ENCODE assay signal across 1 cellular context in genomic region chr2:206443735-206444527, GRCh38.
TF ChIP-seq lines count a peak whose summit lies in the region.

No MANE protein-coding gene starts in this region.

TF ChIP-seq in HepG2, 621 proteins besides CTCF, POLR2A, EP300 and RAD21:
- TF ChIP-seq UBTF (CRISPR knock-in tag; IDR thresholded peaks at IDR 0.05) (peak; percentile 73; the same call in 1 of the 2 replicates), PLSCR1 (CRISPR knock-in tag; IDR thresholded peaks at IDR 0.05; ENCODE audit: borderline replicate concordance) (no peak), FIP1L1 (IDR thresholded peaks at IDR 0.05; ENCODE audit: borderline replicate concordance, insufficient read depth, low read depth, low read length) (no peak), ATF5 (CRISPR knock-in tag; IDR thresholded peaks at IDR 0.05; ENCODE audit: low read depth) (no peak), HES4 (CRISPR knock-in tag; IDR thresholded peaks at IDR 0.05; ENCODE audit: borderline replicate concordance) (no peak), PATZ1 (CRISPR knock-in tag; IDR thresholded peaks at IDR 0.05) (0 out of 2 replicates have a peak, but pooled peaks have one; percentile 19), ZNF335 (CRISPR knock-in tag; IDR thresholded peaks at IDR 0.05) (no peak), XRCC5 (optimal IDR thresholded peaks at IDR 0.05; ENCODE audit: low read length) (peak; percentile 19), E2F5 (CRISPR knock-in tag; conservative IDR thresholded peaks at IDR 0.05) (no peak), ZNF569 (CRISPR knock-in tag; IDR thresholded peaks at IDR 0.05; ENCODE audit: borderline replicate concordance) (no peak), GATAD1 (CRISPR knock-in tag; IDR thresholded peaks at IDR 0.05) (no peak), TGIF2 (CRISPR knock-in tag; IDR thresholded peaks at IDR 0.05) (no peak), HBP1 (CRISPR knock-in tag; IDR thresholded peaks at IDR 0.05; ENCODE audit: low read depth) (no peak), NFE2L1 (CRISPR knock-in tag; IDR thresholded peaks at IDR 0.05; ENCODE audit: borderline replicate concordance) (no peak), ZMYM2 (CRISPR knock-in tag; IDR thresholded peaks at IDR 0.05) (no peak), SP4 (CRISPR knock-in tag; IDR thresholded peaks at IDR 0.05) (no peak), ZNF687 (CRISPR knock-in tag; IDR thresholded peaks at IDR 0.05) (peak; percentile 32; the same call in 1 of the 2 replicates), ATF1 (CRISPR knock-in tag; IDR thresholded peaks at IDR 0.05) (no peak), ZNF557 (CRISPR knock-in tag; IDR thresholded peaks at IDR 0.05) (no peak), SMARCC2 (IDR thresholded peaks at IDR 0.05) (no peak), ZBTB7A (CRISPR knock-in tag; IDR thresholded peaks at IDR 0.05) (no peak), HNRNPK (IDR thresholded peaks at IDR 0.05; ENCODE audit: low read depth, low read length, poor library complexity, severe bottlenecking) (peak; percentile 30), ZNF800 (CRISPR knock-in tag; IDR thresholded peaks at IDR 0.05) (peak; percentile 57; the same call in 1 of the 2 replicates), HOXA3 (CRISPR knock-in tag; IDR thresholded peaks at IDR 0.05) (no peak), ZNF768 (CRISPR knock-in tag; IDR thresholded peaks at IDR 0.05) (peak; percentile 43; the same call in 1 of the 2 replicates), EZH2 (conservative IDR thresholded peaks at IDR 0.05; ENCODE audit: low read depth, low read length) (peak; percentile 99), FOSL1 (CRISPR knock-in tag; IDR thresholded peaks at IDR 0.05; ENCODE audit: borderline replicate concordance) (no peak), YEATS4 (CRISPR knock-in tag; IDR thresholded peaks at IDR 0.05; ENCODE audit: borderline replicate concordance) (0 out of 2 replicates have a peak, but pooled peaks have one; percentile 25), MXD3 (CRISPR knock-in tag; IDR thresholded peaks at IDR 0.05) (no peak), CEBPZ (IDR thresholded peaks at IDR 0.05; ENCODE audit: low read length) (no peak), RNF2 (conservative IDR thresholded peaks at IDR 0.05; ENCODE audit: low read depth) (0 out of 2 replicates have a peak, but pooled peaks have one; percentile 36), ZKSCAN8 (CRISPR knock-in tag; IDR thresholded peaks at IDR 0.05; ENCODE audit: borderline replicate concordance) (no peak), ZMYM4 (CRISPR knock-in tag; IDR thresholded peaks at IDR 0.05) (no peak), SMYD3 (CRISPR knock-in tag; IDR thresholded peaks at IDR 0.05) (no peak)
